In genomic region chr1:207024202-207025143, GRCh38 we compare ENCODE assay signal across 10 cellular contexts. TPM values are rescaled to one million over a fixed set of nuclear protein-coding genes. Genes with fewer than 3 reads are reported as not detected.
DNase-seq lines count a peak whose midpoint lies in the region; ATAC-seq and TF ChIP-seq lines count a peak whose summit lies in the region.
"Had no signal": no experiment of that assay in that cellular context is flagged by ENCODE, and none has a peak within 500 bp of the region (broad histone marks: within the 10 kb centered on the region; RNA-seq: fewer than 3 reads in every experiment).

No MANE protein-coding gene starts in this region.

- peaks cover 31% of the 10 kb centered on the region for H3K36me3 Mint-ChIP-seq in progenitor cell of endocrine pancreas (ENCODE audit: insufficient read depth)
- H3K36me3 Mint-ChIP-seq: stimulated activated effector memory CD8-positive, alpha-beta T cell treated with anti-CD3 and anti-CD28 coated beads, Interleukin-12 subunit alpha, Interleukin-12 subunit beta, amount 100 ng/mL, for 72 hours had no signal

- TF ChIP-seq EP300 in gastroesophageal sphincter (IDR thresholded peaks at IDR 0.05), result no peak

- no peaks in the 10 kb centered on the region for H3K27me3 Mint-ChIP-seq in progenitor cell of endocrine pancreas

- H3K27ac Mint-ChIP-seq in progenitor cell of endocrine pancreas, result peak overlapping the region; percentile 45
- H3K27ac Mint-ChIP-seq: stimulated activated effector memory CD8-positive, alpha-beta T cell treated with anti-CD3 and anti-CD28 coated beads, Interleukin-12 subunit alpha, Interleukin-12 subunit beta, amount 100 ng/mL, for 72 hours had no signal

- no peak for TF ChIP-seq POLR2A in gastroesophageal sphincter (IDR thresholded peaks at IDR 0.05)

- H3K27ac ChIP-seq in gastroesophageal sphincter, result peak overlapping the region in 3 of 4 donors; percentile 57 to 76 (median 74)
- H3K27ac ChIP-seq: neutrophil had no signal

- no peak overlapping the region for H3K4me3 ChIP-seq in gastroesophageal sphincter

- DNase-seq in GF-D8 (lab: John Stamatoyannopoulos, UW) (peak; percentile 38), SKM-1 (lab: John Stamatoyannopoulos, UW; ENCODE audit: unreplicated experiment) (peak; percentile 86), progenitor cell of endocrine pancreas (ENCODE audit: low spot score, unreplicated experiment) (no peak), NCI-H1092 treated with DMSO at 0.1 percent for 48 hours (lab: John Stamatoyannopoulos, UW) (no peak)
- no peak for DNase-seq in activated CD8-positive, alpha-beta memory T cell treated with anti-CD3 and anti-CD28 coated beads, Interleukin-2, amount 50 U/mL, for 4 hours

- H3K4me1 Mint-ChIP-seq in progenitor cell of endocrine pancreas (ENCODE audit: low read depth), result peaks cover 54% of the 10 kb centered on the region

- H3K4me1 ChIP-seq in gastroesophageal sphincter, result peaks cover 0 to 35% (median 14%) of the 10 kb centered on the region in 3 donors

- H3K36me3 ChIP-seq in gastroesophageal sphincter, result no peaks in the 10 kb centered on the region
- H3K36me3 ChIP-seq: neutrophil had no signal

- no peaks in the 10 kb centered on the region for H3K27me3 ChIP-seq in gastroesophageal sphincter

- no peak for ATAC-seq in gastroesophageal sphincter
- ATAC-seq in HG03025 (IDR thresholded peaks at IDR 0.05; ENCODE audit: low FRiP score, unreplicated experiment), result no peak
- no peak for ATAC-seq in GM21528 (IDR thresholded peaks at IDR 0.05; ENCODE audit: low FRiP score, unreplicated experiment)
- ATAC-seq: stimulated activated effector memory CD8-positive, alpha-beta T cell treated with anti-CD3 and anti-CD28 coated beads, Interleukin-12 subunit alpha, Interleukin-12 subunit beta, amount 100 ng/mL, for 72 hours had no signal

- TF ChIP-seq CTCF in gastroesophageal sphincter (IDR thresholded peaks at IDR 0.05) (no peak), progenitor cell of endocrine pancreas (IDR thresholded peaks at IDR 0.05; ENCODE audit: unreplicated experiment) (no peak)

- no peaks in the 10 kb centered on the region for H3K9me3 Mint-ChIP-seq in progenitor cell of endocrine pancreas (ENCODE audit: low read depth)
- H3K9me3 Mint-ChIP-seq: stimulated activated effector memory CD8-positive, alpha-beta T cell treated with anti-CD3 and anti-CD28 coated beads, Interleukin-12 subunit alpha, Interleukin-12 subunit beta, amount 100 ng/mL, for 72 hours had no signal

- H3K4me3 Mint-ChIP-seq in progenitor cell of endocrine pancreas (ENCODE audit: low read depth), result peak overlapping the region; percentile 24
- H3K4me3 Mint-ChIP-seq: stimulated activated effector memory CD8-positive, alpha-beta T cell treated with anti-CD3 and anti-CD28 coated beads, Interleukin-12 subunit alpha, Interleukin-12 subunit beta, amount 100 ng/mL, for 72 hours had no signal

- H3K9me3 ChIP-seq in gastroesophageal sphincter, result no peaks in the 10 kb centered on the region
- H3K9me3 ChIP-seq: neutrophil had no signal

- 78 to 79% methylated on average over 2 to 5 of the region's 18 CpGs for WGBS in gastroesophageal sphincter (ENCODE audit: low coverage in 1 of 2), 2 donors

RNA-seq across cellular contexts. Expression of gene C1orf116, which starts 8.1 kb away (rescaled TPM):
- total RNA-seq in gastroesophageal sphincter (1 to 10 TPM in 2 of 4 donors, under 1 TPM in 1, not detected in 1; 0.19 to 3.7 (median 1.4) TPM), progenitor cell of endocrine pancreas (31.3 and 31.9 TPM in 2 replicates)

RNA-seq across cellular contexts. Expression of gene YOD1, which starts 26.5 kb away (rescaled TPM):
- total RNA-seq in gastroesophageal sphincter (10 to 100 TPM in 1 of 4 donors, 1 to 10 TPM in 3; 6.9 to 11.7 (median 8.8) TPM), progenitor cell of endocrine pancreas (8.7 and 8.8 TPM in 2 replicates)

RNA-seq across cellular contexts. Expression of gene PFKFB2, which starts 28.6 kb away (rescaled TPM):
- 1 to 10 TPM; 3.4 to 6.7 (median 5.3) TPM for total RNA-seq in gastroesophageal sphincter
- total RNA-seq in progenitor cell of endocrine pancreas, result 9.6 and 10.6 TPM in 2 replicates

RNA-seq across cellular contexts. Expression of gene FCAMR, which starts 54.2 kb away (rescaled TPM):
- total RNA-seq in gastroesophageal sphincter (under 1 TPM in 1 of 4 donors, not detected in 3; 0.39 TPM), progenitor cell of endocrine pancreas (not detected in 2 replicates)

Comparison
In these comparisons a context has a peak if more than half of its experiments do, and no peak if none do; other contexts are left out.
1. DNase-seq: peak in GF-D8 (single experiment) and SKM-1 (single experiment); none in progenitor cell of endocrine pancreas (single experiment), activated CD8-positive, alpha-beta memory T cell treated with anti-CD3 and anti-CD28 coated beads, Interleukin-2, amount 50 U/mL, for 4 hours (single experiment) and NCI-H1092 treated with DMSO at 0.1 percent for 48 hours (single experiment).